Comparison of ENCODE assay signal across 22 cellular contexts in genomic region chr12:50184261-50184660, GRCh38. TPM values are rescaled to one million over a fixed set of nuclear protein-coding genes. Genes with fewer than 3 reads are reported as not detected.
DNase-seq lines count a peak whose midpoint lies in the region; ATAC-seq and TF ChIP-seq lines count a peak whose summit lies in the region.
"Had no signal": no experiment of that assay in that cellular context is flagged by ENCODE, and none has a peak within 500 bp of the region (broad histone marks: within the 10 kb centered on the region; RNA-seq: fewer than 3 reads in every experiment).

No MANE protein-coding gene starts in this region.

- peaks cover 25% of the 10 kb centered on the region for H3K36me3 Mint-ChIP-seq in stimulated activated naive CD8-positive, alpha-beta T cell treated with anti-CD3 and anti-CD28 coated beads, Interleukin-15, Interleukin-2, amounts not matched to agents 100 ng/mL and 50 ng/mL, for 24 hours (ENCODE audit: low read depth)
- peaks cover 87% of the 10 kb centered on the region for H3K36me3 Mint-ChIP-seq in activated T-helper 2 cell treated with anti-CD3 and anti-CD28 coated beads, Interferon-gamma antibody, Interleukin-2, Interleukin-4, amounts not matched to agents 10 μg/mL and 5 μg/mL and 100 μg/mL, durations not matched to agents 14 hours and 24 hours and 36 hours (ENCODE audit: low read depth)
- H3K36me3 Mint-ChIP-seq in osteocyte (ENCODE audit: unreplicated experiment): peaks cover 23% of the 10 kb centered on the region

- H3K27ac Mint-ChIP-seq in stimulated activated naive CD8-positive, alpha-beta T cell treated with anti-CD3 and anti-CD28 coated beads, Interleukin-15, Interleukin-2, amounts not matched to agents 100 ng/mL and 50 ng/mL, for 24 hours: peak overlapping the region; percentile 7
- peak overlapping the region; percentile 34 for H3K27ac Mint-ChIP-seq in activated T-helper 2 cell treated with anti-CD3 and anti-CD28 coated beads, Interferon-gamma antibody, Interleukin-2, Interleukin-4, amounts not matched to agents 10 μg/mL and 5 μg/mL and 100 μg/mL, durations not matched to agents 14 hours and 24 hours and 36 hours
- peak overlapping the region; percentile 28 for H3K27ac Mint-ChIP-seq in osteocyte (ENCODE audit: unreplicated experiment)
- H3K27ac Mint-ChIP-seq: neural progenitor cell had no signal

- H3K27me3 Mint-ChIP-seq in stimulated activated naive CD8-positive, alpha-beta T cell treated with anti-CD3 and anti-CD28 coated beads, Interleukin-15, Interleukin-2, amounts not matched to agents 100 ng/mL and 50 ng/mL, for 24 hours: no peaks in the 10 kb centered on the region
- no peaks in the 10 kb centered on the region for H3K27me3 Mint-ChIP-seq in activated T-helper 2 cell treated with anti-CD3 and anti-CD28 coated beads, Interferon-gamma antibody, Interleukin-2, Interleukin-4, amounts not matched to agents 10 μg/mL and 5 μg/mL and 100 μg/mL, durations not matched to agents 14 hours and 24 hours and 36 hours (ENCODE audit: low read depth)
- H3K27me3 Mint-ChIP-seq in osteocyte (ENCODE audit: unreplicated experiment): no peaks in the 10 kb centered on the region

- intact Hi-C loops in activated T-helper 2 cell treated with anti-CD3 and anti-CD28 coated beads, Interferon-gamma antibody, Interleukin-2, Interleukin-4, amounts not matched to agents 10 μg/mL and 5 μg/mL and 100 μg/mL, durations not matched to agents 14 hours and 24 hours and 36 hours (cut with micrococcal nuclease): loop anchor here (5.0 kb wide), 1 partner anchor 37 kb away; no protein-coding TSS in a partner anchor

- no peak for DNase-seq in stimulated activated naive CD8-positive, alpha-beta T cell treated with anti-CD3 and anti-CD28 coated beads, Interleukin-15, Interleukin-2, amounts not matched to agents 100 U/mL and 50 U/mL, for 24 hours
- DNase-seq in activated T-helper 2 cell treated with anti-CD3 and anti-CD28 coated beads, Interferon-gamma antibody, Interleukin-2, Interleukin-4, amounts not matched to agents 10 μg/mL and 5 μg/mL and 100 μg/mL, durations not matched to agents 14 hours and 24 hours and 36 hours (ENCODE audit: low spot score): no peak
- DNase-seq in osteocyte (ENCODE audit: extremely low spot score, unreplicated experiment) (no peak), NCI-H2227 (lab: John Stamatoyannopoulos, UW; ENCODE audit: unreplicated experiment) (no peak), NCI-H2107 treated with DMSO at 0.1 percent for 48 hours (lab: John Stamatoyannopoulos, UW; ENCODE audit: unreplicated experiment) (no peak), germinal center (ENCODE audit: low spot score) (no peak)
- DNase-seq: activated CD4-positive, alpha-beta T cell treated with anti-CD3 and anti-CD28 coated beads, Interleukin-2, amount 50 U/mL, for 48 hours; activated naive CD4-positive, alpha-beta T cell treated with Interleukin-2 at 50 U/mL for 16 hours; anterior cingulate cortex; caudate nucleus; CD8-positive, alpha-beta T cell; dermis blood vessel endothelial cell; glutamatergic neuron; GOT3; MG63; NCI-H446 treated with DMSO at 0.1 percent for 48 hours; OCI-M1; T-helper 9 cell; uterus had no signal

- H3K9me3 Mint-ChIP-seq in stimulated activated naive CD8-positive, alpha-beta T cell treated with anti-CD3 and anti-CD28 coated beads, Interleukin-15, Interleukin-2, amounts not matched to agents 100 ng/mL and 50 ng/mL, for 24 hours: no peaks in the 10 kb centered on the region
- no peaks in the 10 kb centered on the region for H3K9me3 Mint-ChIP-seq in activated T-helper 2 cell treated with anti-CD3 and anti-CD28 coated beads, Interferon-gamma antibody, Interleukin-2, Interleukin-4, amounts not matched to agents 10 μg/mL and 5 μg/mL and 100 μg/mL, durations not matched to agents 14 hours and 24 hours and 36 hours
- no peaks in the 10 kb centered on the region for H3K9me3 Mint-ChIP-seq in osteocyte (ENCODE audit: unreplicated experiment)
- H3K9me3 Mint-ChIP-seq: CD8-positive, alpha-beta T cell; neural progenitor cell had no signal

- TF ChIP-seq CTCF in osteocyte (IDR thresholded peaks at IDR 0.05): no peak

- peaks cover 54% of the 10 kb centered on the region for H3K4me1 Mint-ChIP-seq in stimulated activated naive CD8-positive, alpha-beta T cell treated with anti-CD3 and anti-CD28 coated beads, Interleukin-15, Interleukin-2, amounts not matched to agents 100 ng/mL and 50 ng/mL, for 24 hours (ENCODE audit: low read depth)
- peaks cover 58% of the 10 kb centered on the region for H3K4me1 Mint-ChIP-seq in activated T-helper 2 cell treated with anti-CD3 and anti-CD28 coated beads, Interferon-gamma antibody, Interleukin-2, Interleukin-4, amounts not matched to agents 10 μg/mL and 5 μg/mL and 100 μg/mL, durations not matched to agents 14 hours and 24 hours and 36 hours (ENCODE audit: low read depth)
- H3K4me1 Mint-ChIP-seq in osteocyte (ENCODE audit: unreplicated experiment): peaks cover 50% of the 10 kb centered on the region

- ATAC-seq in stimulated activated naive CD8-positive, alpha-beta T cell treated with anti-CD3 and anti-CD28 coated beads, Interleukin-15, Interleukin-2, amounts not matched to agents 100 U/mL and 50 U/mL, for 24 hours: no peak
- ATAC-seq: CD8-positive, alpha-beta T cell; Right ventricle myocardium inferior had no signal

- no peak overlapping the region for H3K4me3 Mint-ChIP-seq in stimulated activated naive CD8-positive, alpha-beta T cell treated with anti-CD3 and anti-CD28 coated beads, Interleukin-15, Interleukin-2, amounts not matched to agents 100 ng/mL and 50 ng/mL, for 24 hours
- H3K4me3 Mint-ChIP-seq in activated T-helper 2 cell treated with anti-CD3 and anti-CD28 coated beads, Interferon-gamma antibody, Interleukin-2, Interleukin-4, amounts not matched to agents 10 μg/mL and 5 μg/mL and 100 μg/mL, durations not matched to agents 14 hours and 24 hours and 36 hours (ENCODE audit: low read depth): no peak overlapping the region
- H3K4me3 Mint-ChIP-seq in osteocyte (ENCODE audit: unreplicated experiment): no peak overlapping the region
- H3K4me3 Mint-ChIP-seq: CD8-positive, alpha-beta T cell; neural progenitor cell had no signal

RNA-seq across cellular contexts. Expression of gene CERS5, which starts 17.1 kb away (rescaled TPM):
- 114 and 115 TPM in 2 replicates for total RNA-seq in activated T-helper 2 cell treated with anti-CD3 and anti-CD28 coated beads, Interferon-gamma antibody, Interleukin-2, Interleukin-4, amounts not matched to agents 10 μg/mL and 5 μg/mL and 100 μg/mL, durations not matched to agents 14 hours and 24 hours and 36 hours
- total RNA-seq in osteocyte: 72.3 and 78.6 TPM in 2 replicates
